ENCODE assay signal across 32 cellular contexts in genomic region chr1:233844275-233844674, GRCh38.
"Had no signal": no experiment of that assay in that cellular context is flagged by ENCODE, and none has a peak within 500 bp of the region (broad histone marks: within the 10 kb centered on the region; RNA-seq: fewer than 3 reads in every experiment).

No MANE protein-coding gene starts in this region.

- H3K27ac ChIP-seq: adrenal gland, breast epithelium, cardiac muscle cell, coronary artery, dorsolateral prefrontal cortex, foreskin keratinocyte, gastrocnemius medialis, heart left ventricle had no signal

- H3K4me1 ChIP-seq: adrenal gland, breast epithelium, foreskin keratinocyte, gastrocnemius medialis, heart left ventricle had no signal

- H3K9me3 ChIP-seq: adrenal gland, breast epithelium had no signal

- H3K36me3 ChIP-seq: adrenal gland, breast epithelium, cardiac muscle cell, gastrocnemius medialis, heart left ventricle had no signal

- H3K4me3 ChIP-seq: adrenal gland, breast epithelium, cardiac muscle cell, coronary artery, dorsolateral prefrontal cortex, gastrocnemius medialis, heart left ventricle had no signal

- ATAC-seq: activated CD4-positive, alpha-beta T cell treated with anti-CD3 and anti-CD28 coated beads for 36 hours; activated CD8-positive, alpha-beta memory T cell treated with anti-CD3 and anti-CD28 coated beads, Interleukin-2, amount 10 ng/mL, durations not matched to agents 7 days and 5 days; activated CD8-positive, alpha-beta T cell treated with anti-CD3 and anti-CD28 coated beads, Interleukin-2, amount 10 ng/mL, durations not matched to agents 7 days and 5 days; activated naive CD8-positive, alpha-beta T cell treated with anti-CD3 and anti-CD28 coated beads, Interleukin-2, amount 50 U/mL, for 24 hours; esophagus mucosa; gastrocnemius medialis; heart left ventricle; T-helper 17 cell had no signal

- DNase-seq: activated CD4-positive, alpha-beta memory T cell treated with anti-CD3 and anti-CD28 coated beads for 36 hours; activated CD4-positive, alpha-beta T cell treated with anti-CD3 and anti-CD28 coated beads for 36 hours; activated CD4-positive, alpha-beta T cell treated with anti-CD3 and anti-CD28 coated beads, Interleukin-2, amount 10 ng/mL, durations not matched to agents 24 days and 14 days; activated CD4-positive, CD25-positive, alpha-beta regulatory T cell; activated CD4-positive, CD25-positive, alpha-beta regulatory T cell treated with anti-CD3 and anti-CD28 coated beads, Interleukin-2, amount 50 U/mL, for 72 hours; activated CD8-positive, alpha-beta memory T cell treated with anti-CD3 and anti-CD28 coated beads, Interleukin-2, amount 10 ng/mL, durations not matched to agents 7 days and 5 days; activated CD8-positive, alpha-beta memory T cell treated with anti-CD3 and anti-CD28 coated beads, Interleukin-2, amount 50 U/mL, for 4 hours; activated CD8-positive, alpha-beta T cell treated with anti-CD3 and anti-CD28 coated beads, Interleukin-2, amount 10 ng/mL, durations not matched to agents 7 days and 5 days; activated effector memory CD4-positive, alpha-beta T cell treated with anti-CD3 and anti-CD28 coated beads, Interleukin-2, amount 50 U/mL, for 16 hours; activated naive CD4-positive, alpha-beta T cell treated with anti-CD3 and anti-CD28 coated beads for 36 hours; activated naive CD8-positive, alpha-beta T cell treated with anti-CD3 and anti-CD28 coated beads for 36 hours; activated naive CD8-positive, alpha-beta T cell treated with anti-CD3 and anti-CD28 coated beads, Interleukin-2, amount 50 U/mL, for 24 hours; activated T-cell treated with anti-CD3 and anti-CD28 coated beads, Interleukin-2, amount 50 U/mL, for 1 hour; activated T-cell treated with anti-CD3 and anti-CD28 coated beads, Interleukin-2, amount 50 U/mL, for 48 hours; adrenal gland; amygdala; aorta; central memory CD4-positive, alpha-beta T cell; dorsolateral prefrontal cortex; effector memory CD4-positive, alpha-beta T cell; endodermal cell; gastrocnemius medialis; glutamatergic neuron; heart left ventricle; T-helper 1 cell; T-helper 17 cell; T1000 had no signal

- H3K27me3 ChIP-seq: adrenal gland, breast epithelium, cardiac muscle cell, dorsolateral prefrontal cortex, gastrocnemius medialis, heart left ventricle had no signal
